Comparison of ENCODE assay signal across 8 cellular contexts in the genomic region with DNA sequence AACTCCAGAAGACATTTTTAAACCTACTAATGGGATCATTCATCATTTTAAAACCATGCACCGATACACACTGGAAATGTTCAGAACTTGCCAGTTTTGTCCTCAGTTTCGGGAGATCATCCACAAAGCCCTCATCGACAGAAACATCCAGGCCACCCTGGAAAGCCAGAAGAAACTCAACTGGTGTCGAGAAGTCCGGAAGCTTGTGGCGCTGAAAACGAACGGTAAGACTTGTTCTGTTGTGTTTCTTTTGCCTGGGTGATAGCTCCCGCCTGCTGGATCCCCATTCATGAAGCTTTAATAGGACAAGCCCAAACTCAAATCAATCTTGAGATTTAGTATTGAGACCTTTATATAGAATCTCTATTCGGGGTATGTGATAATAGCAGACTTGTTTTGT. TPM values are rescaled to one million over a fixed set of nuclear protein-coding genes. Genes with fewer than 3 reads are reported as not detected.
A peak's percentile ranks its signal among the peaks of the same experiment; 100 is the strongest.
DNase-seq lines count a peak whose midpoint lies in the region; ATAC-seq and TF ChIP-seq lines count a peak whose summit lies in the region.

No MANE protein-coding gene starts in this region.

- H3K4me2 ChIP-seq in mammary epithelial cell (ENCODE audit: insufficient read depth, low read depth, low read length) = peak overlapping the region; percentile 89

- no peaks in the 10 kb centered on the region for H4K20me1 ChIP-seq in mammary epithelial cell (ENCODE audit: insufficient read depth, low read length)

- DNase-seq in Jurkat, Clone E6-1 (ENCODE audit: low read depth, low spot score) = no peak
- DNase-seq in mammary epithelial cell = no peak
- DNase-seq in naive B cell = no peak
- DNase-seq in SJCRH30 = no peak

- 78% methylated on average over 10 of the region's 10 CpGs for WGBS in mammary epithelial cell (ENCODE audit: low coverage, missing lambda C conversion rate)

- H2AFZ ChIP-seq in ACC112 (ENCODE audit: low read length, unreplicated experiment) (no peak overlapping the region), mammary epithelial cell (ENCODE audit: low read depth, low read length) (peak overlapping the region; percentile 31)

- CTCF ChIA-PET in mammary epithelial cell (lab: Charles Lee; ENCODE audit: low non-redundant PET) = interaction anchor here (0.6 to 0.8 kb wide), 2 partner anchors 76 to 133 kb away, joined by 3 to 5 read pairs; no protein-coding TSS in a partner anchor

- intact Hi-C loops in mammary epithelial cell (cut with micrococcal nuclease) = loop anchor here (2.0 kb wide), 2 partner anchors 22 to 236 kb away; a partner anchor contains a TSS

- H3K27ac ChIP-seq in ACC112 (ENCODE audit: low read depth, low read length) (peak overlapping the region; percentile 93), mammary epithelial cell (ENCODE audit: insufficient read depth, low read depth, low read length) (peak overlapping the region; percentile 95), SJCRH30 (no peak overlapping the region)

- peak overlapping the region; percentile 95 for H3K4me3 ChIP-seq in ACC112 (ENCODE audit: low read depth, low read length)
- peak overlapping the region; percentile 89 for H3K4me3 ChIP-seq in Jurkat, Clone E6-1 (ENCODE audit: low read length)
- H3K4me3 ChIP-seq in mammary epithelial cell (replicated peaks in 1 of 3; ENCODE audit: insufficient read depth in 1 of 3, low read depth in 2 of 3, low read length in 3 of 3) = peak overlapping the region; percentile 17 to 94 (median 36)
- no peak overlapping the region for H3K4me3 ChIP-seq in SJCRH30

- no peaks in the 10 kb centered on the region for H3K9me3 ChIP-seq in mammary epithelial cell (replicated peaks; ENCODE audit: insufficient read depth, low read length)
- H3K9me3 ChIP-seq in SJCRH30 (replicated peaks) = no peaks in the 10 kb centered on the region

- H3K9me3 Mint-ChIP-seq in naive B cell = no peaks in the 10 kb centered on the region

- H3K27me3 ChIP-seq in ACC112 (ENCODE audit: insufficient read depth, low read length) = no peaks in the 10 kb centered on the region
- H3K27me3 ChIP-seq in mammary epithelial cell (ENCODE audit: insufficient read depth, low read length) = no peaks in the 10 kb centered on the region
- no peaks in the 10 kb centered on the region for H3K27me3 ChIP-seq in SJCRH30

- peaks cover 85% of the 10 kb centered on the region for H3K79me2 ChIP-seq in ACC112 (ENCODE audit: control insufficient read depth, insufficient read depth, low read length, unreplicated experiment)
- peaks cover 65% of the 10 kb centered on the region for H3K79me2 ChIP-seq in mammary epithelial cell (ENCODE audit: insufficient read depth, low read length)

- H3K9ac ChIP-seq in mammary epithelial cell (ENCODE audit: insufficient read depth, low read length) = peak overlapping the region; percentile 63

- H3K4me3 Mint-ChIP-seq in naive B cell = peak overlapping the region; percentile 77 to 98 (median 95)

- peaks cover 0 to 22% of the 10 kb centered on the region in 2 donors for H3K36me3 Mint-ChIP-seq in naive B cell

- TSS peak; percentile 15 for BruUV-seq in mammary epithelial cell (replicated peaks; lab: Mats Ljungman, UMichigan)

- in situ Hi-C loops in mammary epithelial cell (cut with MboI; ENCODE audit: low sequenced_read_pairs in 2 of 2) = loop anchor here in 1 of 2 donors (5.0 kb wide), 1 partner anchor 71 kb away; no protein-coding TSS in a partner anchor

- H3K4me1 ChIP-seq in ACC112 (ENCODE audit: control insufficient read depth, insufficient read depth, low read length, unreplicated experiment) (peaks cover 36% of the 10 kb centered on the region), mammary epithelial cell (ENCODE audit: insufficient read depth, low read length) (peaks cover 54% of the 10 kb centered on the region), SJCRH30 (peaks cover 34% of the 10 kb centered on the region)

- H3K27me3 Mint-ChIP-seq in naive B cell = no peaks in the 10 kb centered on the region

- H3K4me1 Mint-ChIP-seq in naive B cell = peaks cover 55 to 76% (median 71%) of the 10 kb centered on the region in 3 donors

- H3K36me3 ChIP-seq in ACC112 (ENCODE audit: insufficient read depth, low read length) = peaks cover 42% of the 10 kb centered on the region
- peaks cover 13% of the 10 kb centered on the region for H3K36me3 ChIP-seq in mammary epithelial cell (ENCODE audit: insufficient read depth, low read length)
- peaks cover 61% of the 10 kb centered on the region for H3K36me3 ChIP-seq in SJCRH30

- no peak for TF ChIP-seq CTCF in mammary epithelial cell (conservative IDR thresholded peaks at IDR 0.05 in 1 of 2, IDR thresholded peaks at IDR 0.05 in 1 of 2; ENCODE audit: extremely low read depth in 1 of 2, insufficient read depth in 1 of 2, low read depth in 1 of 2, low read length in 2 of 2)

- peak overlapping the region; percentile 20 to 99 (median 97) for H3K27ac Mint-ChIP-seq in naive B cell

- ATAC-seq in naive B cell (ENCODE audit: low read depth in 2 of 2) (no peak), GM19328 (IDR thresholded peaks at IDR 0.05; ENCODE audit: unreplicated experiment) (no peak), HG03442 (IDR thresholded peaks at IDR 0.05; ENCODE audit: unreplicated experiment) (no peak), HG03139 (IDR thresholded peaks at IDR 0.05; ENCODE audit: unreplicated experiment) (no peak)

- dilution Hi-C loops in mammary epithelial cell (cut with HindIII; ENCODE audit: low sequenced_read_pairs) = loop anchor here (5.0 kb wide), 1 partner anchor 59 kb away; no protein-coding TSS in a partner anchor

RNA-seq across cellular contexts. Expression of a gene that starts 4.2 kb away (rescaled TPM):
- polyA plus RNA-seq in Jurkat, Clone E6-1 (2012; ENCODE audit: insufficient read depth, insufficient read length) = 31.0 TPM
- total RNA-seq in mammary epithelial cell = 100 to 1,000 TPM in 1 of 2 donors, 1 to 10 TPM in 1; 5.2 to 117 TPM
- polyA plus RNA-seq in mammary epithelial cell (12.2 TPM), naive B cell (ENCODE audit: low read depth in 6 of 6) (10 to 100 TPM in 5 of 6 donors, 1 to 10 TPM in 1; 4.0 to 48.4 (median 33.8) TPM)
- 14.5 TPM for polyA minus RNA-seq in mammary epithelial cell
- 39.7 and 39.9 TPM in 2 replicates for total RNA-seq in SJCRH30 (2014; rRNA removed; shearing (Covaris generic))
